ENCODE assay signal across 8 cellular contexts in the genomic region with DNA sequence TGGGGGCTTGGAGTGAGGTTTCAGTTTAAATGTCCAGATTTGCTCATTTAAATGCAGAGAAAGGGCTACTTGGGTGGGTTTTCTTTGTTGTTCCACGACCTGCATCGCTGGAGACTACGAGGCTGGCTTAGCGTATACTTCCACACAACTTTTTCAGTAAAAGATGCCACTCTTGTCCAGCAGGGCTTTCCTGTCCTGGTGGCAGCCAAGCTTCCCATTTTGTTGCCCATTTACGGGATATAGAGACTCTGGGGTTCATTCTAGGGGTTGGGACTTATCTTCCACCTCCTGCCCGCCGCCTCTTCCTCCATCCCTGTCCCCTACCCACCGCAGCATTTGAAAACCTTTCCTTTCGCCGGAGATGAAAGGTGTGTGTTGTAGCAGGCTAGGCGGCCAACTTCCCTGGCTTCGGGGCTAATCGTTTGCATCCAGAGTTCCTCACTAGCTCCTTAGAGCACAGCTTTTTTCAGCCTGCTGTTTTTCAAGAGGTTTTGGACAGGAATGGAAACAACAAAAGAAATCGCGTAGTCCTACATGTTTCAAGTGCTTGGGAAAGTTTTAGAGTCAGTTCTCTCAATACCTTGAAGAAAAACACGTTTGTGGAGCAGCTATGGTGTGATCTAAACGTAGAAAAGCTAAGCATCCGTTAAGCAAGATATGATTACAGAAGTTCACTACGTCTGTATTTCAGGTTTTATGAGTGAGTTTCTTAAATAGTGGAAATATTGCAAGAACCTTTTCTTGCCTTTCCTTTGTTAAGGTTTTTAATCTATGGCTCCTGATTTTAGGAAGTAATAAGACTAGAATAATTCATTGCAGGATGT. TPM values are rescaled to one million over a fixed set of nuclear protein-coding genes. Genes with fewer than 3 reads are reported as not detected.
A peak's percentile ranks its signal among the peaks of the same experiment; 100 is the strongest.
DNase-seq lines count a peak whose midpoint lies in the region; ATAC-seq, FAIRE-seq and TF ChIP-seq lines count a peak whose summit lies in the region.

No MANE protein-coding gene starts in this region.

- peak overlapping the region; percentile 98 for H3K4me3 Mint-ChIP-seq in endothelial cell (ENCODE audit: unreplicated experiment)
- peak overlapping the region; percentile 97 for H3K4me3 Mint-ChIP-seq in neural crest cell

- peaks cover 24% of the 10 kb centered on the region for H3K4me1 Mint-ChIP-seq in endothelial cell (ENCODE audit: unreplicated experiment)
- H3K4me1 Mint-ChIP-seq in neural crest cell = peaks cover 24% of the 10 kb centered on the region

- no peak for TF ChIP-seq POLR2A in A549 (IDR thresholded peaks at IDR 0.05; ENCODE audit: low read length)

- H3K9me3 Mint-ChIP-seq in endothelial cell (ENCODE audit: unreplicated experiment) = no peaks in the 10 kb centered on the region
- no peaks in the 10 kb centered on the region for H3K9me3 Mint-ChIP-seq in neural crest cell

- TF ChIP-seq CTCF in A549 (IDR thresholded peaks at IDR 0.05) (0 out of 3 replicates have a peak, but pooled peaks have one; percentile 7), RWPE1 (conservative IDR thresholded peaks at IDR 0.05; ENCODE audit: low read depth) (peak; percentile 30; the same call in 1 of the 2 replicates), endothelial cell (IDR thresholded peaks at IDR 0.05; ENCODE audit: unreplicated experiment) (no peak), neural crest cell (conservative IDR thresholded peaks at IDR 0.05) (peak; percentile 55)

- no peak for FAIRE-seq in A549 (lab: Jason Lieb, UNC)

- no peak for TF ChIP-seq EP300 in A549 (IDR thresholded peaks at IDR 0.05)

- DNase-seq in A549 (ENCODE audit: low read depth in 1 of 2, low spot score in 1 of 2) = peak; percentile 55 to 76
- DNase-seq in GM03348 (ENCODE audit: low spot score) = peak; percentile 33
- DNase-seq in RWPE1 (ENCODE audit: low spot score) = peak; percentile 49
- no peak for DNase-seq in endothelial cell (ENCODE audit: low spot score)
- peak; percentile 8 for DNase-seq in neural crest cell (ENCODE audit: low read depth, low spot score)
- no peak for DNase-seq in SKM-1 (lab: John Stamatoyannopoulos, UW; ENCODE audit: unreplicated experiment)
- no peak for DNase-seq in substantia nigra (lab: John Stamatoyannopoulos, UW)

- no peaks in the 10 kb centered on the region for H3K9me3 ChIP-seq in A549

- H3K27ac Mint-ChIP-seq in endothelial cell (ENCODE audit: unreplicated experiment) = peak overlapping the region; percentile 91
- H3K27ac Mint-ChIP-seq in neural crest cell (ENCODE audit: unreplicated experiment) = peak overlapping the region; percentile 95

- WGBS in A549 (ENCODE audit: missing lambda C conversion rate) = 11% methylated on average over 19 of the region's 19 CpGs

- ATAC-seq in A549 (peak; percentile 75), HG03039 (IDR thresholded peaks at IDR 0.05; ENCODE audit: unreplicated experiment) (peak; percentile 12)

- POLR2A ChIA-PET in A549 (lab: Yijun Ruan, JAX) (interaction anchor here (0.7 to 2.6 kb wide), 11 partner anchors 11 to 267 kb away, joined by 3 to 69 read pairs (median 9); partner anchors contain the start of genes HYKK, IREB2, PSMA4 and SKIC8), RWPE1 (lab: Yijun Ruan, JAX; ENCODE audit: low non-redundant PET) (interaction anchor here (0.5 to 1.5 kb wide), 2 partner anchors 26 to 663 kb away, joined by 3 to 5 read pairs; partner anchors contain the start of gene PSMA4)

- H3K27ac ChIP-seq in A549 (peak overlapping the region; percentile 85 to 94), RWPE1 (peak overlapping the region; percentile 90), substantia nigra (ENCODE audit: low read depth, low read length, poor library complexity, severe bottlenecking) (no peak overlapping the region)

- peak overlapping the region; percentile 85 for H3K4me2 ChIP-seq in A549

- TF ChIP-seq RAD21 in A549 (conservative IDR thresholded peaks at IDR 0.05 in 1 of 2, IDR thresholded peaks at IDR 0.05 in 1 of 2) = no peak

- H3K4me3 ChIP-seq in A549 = peak overlapping the region; percentile 73

- peaks cover 10% of the 10 kb centered on the region for H3K4me1 ChIP-seq in A549

- H3K36me3 Mint-ChIP-seq in endothelial cell (ENCODE audit: low read depth, unreplicated experiment) (no peaks in the 10 kb centered on the region), neural crest cell (ENCODE audit: low read depth) (no peaks in the 10 kb centered on the region)

- H3K27me3 Mint-ChIP-seq in endothelial cell (ENCODE audit: unreplicated experiment) = peaks cover 3% of the 10 kb centered on the region
- H3K27me3 Mint-ChIP-seq in neural crest cell (ENCODE audit: low read depth) = peaks cover 16% of the 10 kb centered on the region

- CTCF ChIA-PET in A549 (lab: Yijun Ruan, JAX) (interaction anchor here (0.7 to 3.2 kb wide), 22 partner anchors 10 to 341 kb away, joined by 3 to 25 read pairs (median 4); partner anchors contain the start of genes HYKK and PSMA4), RWPE1 (lab: Yijun Ruan, JAX) (interaction anchor here (0.7 to 1.3 kb wide), 3 partner anchors 14 to 932 kb away, joined by 3 to 4 read pairs (median 4); no protein-coding TSS in a partner anchor)

TF ChIP-seq in A549, 52 proteins besides CTCF, POLR2A, EP300 and RAD21:
- peak; percentile 7; the same call in 1 of the 2 replicates for TF ChIP-seq PBX3 (IDR thresholded peaks at IDR 0.05)
- TF ChIP-seq E2F6 (IDR thresholded peaks at IDR 0.05; ENCODE audit: borderline replicate concordance, low read depth) = peak; percentile 36; the same call in 1 of the 2 replicates
- TF ChIP-seq RNF2 (IDR thresholded peaks at IDR 0.05; ENCODE audit: borderline replicate concordance, low read depth) = no peak

RNA-seq across cellular contexts. Expression of gene CHRNA5, which starts 0.8 kb away (rescaled TPM):
- 40.9 and 49.6 TPM in 2 replicates for polyA plus RNA-seq in A549 (2011; rRNA removed)
- polyA plus RNA-seq in A549 (2012; cell fraction: cytosol; rRNA removed) = 14.7 and 17.1 TPM in 2 replicates
- polyA plus RNA-seq in A549 (2012; cell fraction: nucleus; rRNA removed) = 5.4 and 7.8 TPM in 2 replicates
- polyA plus RNA-seq in A549 (2017; fragmentation: RNase III; extraction: RNeasy Plus Mini Kit Qiagen cat#74134 plus additional on column Dnase treatment) = 29.8 to 31.7 TPM (median 30.7 TPM) in 3 replicates
- 7.2 and 9.0 TPM in 2 replicates for polyA minus RNA-seq in A549 (2011; rRNA and poly(A)+ RNA removed)
- 22.7 TPM for total RNA-seq in endothelial cell (ENCODE audit: unreplicated experiment)
- 23.0 and 23.6 TPM in 2 replicates for total RNA-seq in neural crest cell

RNA-seq across cellular contexts. Expression of gene PSMA4, which starts 25.9 kb away (rescaled TPM):
- polyA plus RNA-seq in A549 (2011; rRNA removed) (556 and 719 TPM in 2 replicates), A549 (2017; fragmentation: RNase III; extraction: RNeasy Plus Mini Kit Qiagen cat#74134 plus additional on column Dnase treatment) (548 to 589 TPM (median 585 TPM) in 3 replicates)
- polyA plus RNA-seq in A549 (2012; cell fraction: cytosol; rRNA removed) = 358 and 393 TPM in 2 replicates
- polyA plus RNA-seq in A549 (2012; cell fraction: nucleus; rRNA removed) = 118 and 167 TPM in 2 replicates
- 88.9 and 89.8 TPM in 2 replicates for polyA minus RNA-seq in A549 (2011; rRNA and poly(A)+ RNA removed)
- total RNA-seq in endothelial cell (ENCODE audit: unreplicated experiment) (169 TPM), neural crest cell (315 and 324 TPM in 2 replicates)

RNA-seq across cellular contexts. Expression of gene CHRNA3, which starts 54.6 kb away (rescaled TPM):
- 0.45 and 0.50 TPM in 2 replicates for polyA plus RNA-seq in A549 (2011; rRNA removed)
- polyA plus RNA-seq in A549 (2012; cell fraction: cytosol; rRNA removed) = 0.25 and 0.39 TPM in 2 replicates
- polyA plus RNA-seq in A549 (2012; cell fraction: nucleus; rRNA removed) = 0.42 and 0.52 TPM in 2 replicates
- 0.18 to 0.27 TPM (median 0.22 TPM) in 3 replicates for polyA plus RNA-seq in A549 (2017; fragmentation: RNase III; extraction: RNeasy Plus Mini Kit Qiagen cat#74134 plus additional on column Dnase treatment)
- 0.44 and 1.5 TPM in 2 replicates for polyA minus RNA-seq in A549 (2011; rRNA and poly(A)+ RNA removed)
- total RNA-seq in endothelial cell (ENCODE audit: unreplicated experiment) = 0.74 TPM
- 3.8 and 5.1 TPM in 2 replicates for total RNA-seq in neural crest cell

RNA-seq across cellular contexts. Expression of gene HYKK, which starts 58.8 kb away (rescaled TPM):
- polyA plus RNA-seq in A549 (2011; rRNA removed) = 12.9 and 16.7 TPM in 2 replicates
- 6.5 and 7.1 TPM in 2 replicates for polyA plus RNA-seq in A549 (2012; cell fraction: cytosol; rRNA removed)
- polyA plus RNA-seq in A549 (2012; cell fraction: nucleus; rRNA removed) = 2.0 and 2.7 TPM in 2 replicates
- 5.5 to 6.0 TPM (median 5.7 TPM) in 3 replicates for polyA plus RNA-seq in A549 (2017; fragmentation: RNase III; extraction: RNeasy Plus Mini Kit Qiagen cat#74134 plus additional on column Dnase treatment)
- 10.4 and 10.9 TPM in 2 replicates for polyA minus RNA-seq in A549 (2011; rRNA and poly(A)+ RNA removed)
- total RNA-seq in endothelial cell (ENCODE audit: unreplicated experiment) = 1.3 TPM
- total RNA-seq in neural crest cell = 0.86 and 1.5 TPM in 2 replicates

Comparison
In these comparisons a context has a peak if more than half of its experiments do, and no peak if none do; other contexts are left out.
1. DNase-seq: peak in A549 (2 of 2), GM03348 (single experiment), RWPE1 (single experiment) and neural crest cell (single experiment); none in endothelial cell (single experiment), SKM-1 (single experiment) and substantia nigra (0 of 49).